In the genomic region with DNA sequence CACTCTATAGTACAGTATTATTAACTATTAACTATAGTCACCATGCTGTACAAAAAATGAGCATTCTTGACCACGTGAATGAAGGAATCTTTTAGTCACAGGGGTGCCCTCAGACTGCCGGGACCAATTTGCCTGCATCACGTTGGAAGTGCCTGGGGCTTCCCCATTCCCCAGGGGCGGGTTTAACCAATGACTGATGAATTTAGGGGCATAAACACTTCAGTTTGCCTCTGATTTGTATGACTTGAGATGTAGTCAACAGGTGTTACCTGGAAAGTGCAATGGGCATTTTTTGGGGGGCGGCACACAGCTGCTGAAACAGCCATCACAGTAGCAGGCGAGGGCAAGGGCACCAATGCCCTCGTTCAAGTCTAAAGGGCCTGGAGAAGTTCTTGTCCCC, we compare ENCODE assay signal across 19 cellular contexts. TPM values are rescaled to one million over a fixed set of nuclear protein-coding genes. Genes with fewer than 3 reads are reported as not detected.
A peak's percentile ranks its signal among the peaks of the same experiment; 100 is the strongest.
DNase-seq lines count a peak whose midpoint lies in the region; ATAC-seq and TF ChIP-seq lines count a peak whose summit lies in the region.
"Had no signal": no experiment of that assay in that cellular context is flagged by ENCODE, and none has a peak within 500 bp of the region (broad histone marks: within the 10 kb centered on the region; RNA-seq: fewer than 3 reads in every experiment).

No MANE protein-coding gene starts in this region.

- peak overlapping the region; percentile 42 for H3K4me3 ChIP-seq in OCI-LY3 (ENCODE audit: low read length)
- H3K4me3 ChIP-seq: BLaER1, GM23338 had no signal

- DNase-seq in activated B cell treated with CpG ODN at 0.5 μM for 24 hours (no peak), memory B cell (ENCODE audit: low spot score in 2 of 2) (no peak), omental fat pad (ENCODE audit: low spot score) (no peak)
- DNase-seq in stimulated activated CD4-positive, alpha-beta T cell treated with anti-CD3 and anti-CD28 coated beads, Interleukin-12 subunit alpha, Interleukin-12 subunit beta, amount 100 ng/mL, for 4 hours: no peak
- DNase-seq: 8988T; CD4-positive, alpha-beta memory T cell; DMS153; DMS79; GDM1; HCEC 1CT; HFFc6 had no signal

- no peaks in the 10 kb centered on the region for H3K36me3 Mint-ChIP-seq in activated B cell treated with CpG ODN at 0.5 μM for 24 hours (ENCODE audit: low read depth)
- H3K36me3 Mint-ChIP-seq in memory B cell: no peaks in the 10 kb centered on the region
- H3K36me3 Mint-ChIP-seq: CD14-positive monocyte; CD4-positive, alpha-beta memory T cell had no signal

- H3K4me1 ChIP-seq in OCI-LY3 (ENCODE audit: low read length): peaks cover 14% of the 10 kb centered on the region

- TF ChIP-seq CTCF in OCI-LY3 (IDR thresholded peaks at IDR 0.05; ENCODE audit: low read depth, low read length) (no peak), activated B cell treated with CpG ODN at 0.5 μM for 24 hours (IDR thresholded peaks at IDR 0.05) (no peak), omental fat pad (IDR thresholded peaks at IDR 0.05) (no peak)

- H3K9me3 Mint-ChIP-seq in activated B cell treated with CpG ODN at 0.5 μM for 24 hours (no peaks in the 10 kb centered on the region), memory B cell (no peaks in the 10 kb centered on the region)
- H3K9me3 Mint-ChIP-seq: CD14-positive monocyte; CD4-positive, alpha-beta memory T cell; GM23338; HFFc6 had no signal

- CTCF ChIA-PET in activated B cell treated with CpG ODN at 0.5 μM for 24 hours (lab: Charles Lee): interaction anchor here (1.4 kb wide), 1 partner anchor 19 kb away, joined by 5 read pairs; no protein-coding TSS in a partner anchor

- H3K4me2 ChIP-seq in OCI-LY3 (ENCODE audit: low read length): peak overlapping the region; percentile 70
- H3K4me2 ChIP-seq: BLaER1, GM23338 had no signal

- H3K4me1 Mint-ChIP-seq in activated B cell treated with CpG ODN at 0.5 μM for 24 hours (peaks cover 5% of the 10 kb centered on the region), memory B cell (peaks cover 4% of the 10 kb centered on the region)
- H3K4me1 Mint-ChIP-seq: CD14-positive monocyte; CD4-positive, alpha-beta memory T cell; GM23338 had no signal

- no peaks in the 10 kb centered on the region for H4K20me1 ChIP-seq in OCI-LY3 (ENCODE audit: insufficient read depth, low read length)
- H4K20me1 ChIP-seq: BLaER1 had no signal

- peaks cover 24% of the 10 kb centered on the region for H3K27me3 Mint-ChIP-seq in activated B cell treated with CpG ODN at 0.5 μM for 24 hours
- H3K27me3 Mint-ChIP-seq in memory B cell: peaks cover 14% of the 10 kb centered on the region

- H3K9me3 ChIP-seq in OCI-LY3 (ENCODE audit: insufficient read depth, low read length): no peaks in the 10 kb centered on the region
- H3K9me3 ChIP-seq: BLaER1 had no signal

- POLR2A ChIA-PET in activated B cell treated with CpG ODN at 0.5 μM for 24 hours (lab: Charles Lee): no interaction called here

- H3K27me3 ChIP-seq in OCI-LY3 (ENCODE audit: low read depth, low read length): no peaks in the 10 kb centered on the region
- H3K27me3 ChIP-seq: BLaER1 had no signal

- H3K36me3 ChIP-seq in OCI-LY3 (replicated peaks; ENCODE audit: low read depth, low read length): no peaks in the 10 kb centered on the region
- H3K36me3 ChIP-seq: BLaER1 had no signal

- H2AFZ ChIP-seq in OCI-LY3 (ENCODE audit: low read depth, low read length): peak overlapping the region; percentile 63; the same call in 1 of the 2 replicates

- H3K27ac ChIP-seq in OCI-LY3 (ENCODE audit: low read length): no peak overlapping the region
- H3K27ac ChIP-seq: BLaER1 had no signal

- ATAC-seq in activated B cell treated with CpG ODN at 0.5 μM for 24 hours (ENCODE audit: low read depth) (peak; percentile 40), memory B cell (ENCODE audit: low read depth) (peak; percentile 52), HG03280 (IDR thresholded peaks at IDR 0.05; ENCODE audit: unreplicated experiment) (no peak), GM19023 (IDR thresholded peaks at IDR 0.05; ENCODE audit: unreplicated experiment) (no peak), omental fat pad (ENCODE audit: low FRiP score) (no peak)
- ATAC-seq: GM23338 had no signal

- H3K9ac ChIP-seq in OCI-LY3 (ENCODE audit: low read length): no peak overlapping the region
- H3K9ac ChIP-seq: BLaER1 had no signal

- no peak overlapping the region for H3K4me3 Mint-ChIP-seq in activated B cell treated with CpG ODN at 0.5 μM for 24 hours
- no peak overlapping the region for H3K4me3 Mint-ChIP-seq in memory B cell
- H3K4me3 Mint-ChIP-seq: CD4-positive, alpha-beta memory T cell; GM23338; HFFc6 had no signal

- no peaks in the 10 kb centered on the region for H3K79me2 ChIP-seq in OCI-LY3 (ENCODE audit: low read length)

- no peak overlapping the region for H3K27ac Mint-ChIP-seq in activated B cell treated with CpG ODN at 0.5 μM for 24 hours
- no peak overlapping the region for H3K27ac Mint-ChIP-seq in memory B cell
- H3K27ac Mint-ChIP-seq: CD14-positive monocyte; CD4-positive, alpha-beta memory T cell; GM23338; HFFc6 had no signal

- intact Hi-C loops in activated B cell treated with CpG ODN at 0.5 μM for 24 hours (cut with micrococcal nuclease): no loop called here

RNA-seq across cellular contexts. Expression of a gene that starts 8.7 kb away (rescaled TPM):
- total RNA-seq in activated B cell treated with CpG ODN at 0.5 μM for 24 hours: not detected in 2 replicates
- not detected for total RNA-seq in omental fat pad
- total RNA-seq: A673; CD4-positive, alpha-beta memory T cell; Daoy had no signal

RNA-seq across cellular contexts. Expression of a gene that starts 20.2 kb away (rescaled TPM):
- total RNA-seq in activated B cell treated with CpG ODN at 0.5 μM for 24 hours: not detected in 2 replicates
- not detected for total RNA-seq in omental fat pad
- total RNA-seq: A673; CD4-positive, alpha-beta memory T cell; Daoy; GM23338; HFFc6 had no signal

RNA-seq across cellular contexts. Expression of a gene that starts 41.9 kb away (rescaled TPM):
- total RNA-seq in activated B cell treated with CpG ODN at 0.5 μM for 24 hours (1.0 and 1.2 TPM in 2 replicates), omental fat pad (1 to 10 TPM in 1 of 4 donors, under 1 TPM in 3; 0.37 to 1.6 (median 0.77) TPM)

RNA-seq across cellular contexts. Expression of a gene that starts 52.3 kb away (rescaled TPM):
- total RNA-seq in activated B cell treated with CpG ODN at 0.5 μM for 24 hours (23.0 and 24.6 TPM in 2 replicates), omental fat pad (10 to 100 TPM; 17.3 to 37.0 (median 26.8) TPM)

RNA-seq across cellular contexts. Expression of a gene that starts 55.1 kb away (rescaled TPM):
- total RNA-seq in activated B cell treated with CpG ODN at 0.5 μM for 24 hours (not detected in 2 replicates), omental fat pad (1 to 10 TPM; 1.3 to 4.5 (median 3.2) TPM)

Comparison
In these comparisons a context has a peak if more than half of its experiments do, and no peak if none do; other contexts are left out.
1. ATAC-seq: peak in activated B cell treated with CpG ODN at 0.5 μM for 24 hours (single experiment) and memory B cell (single experiment); none in HG03280 (single experiment), GM19023 (single experiment) and omental fat pad (single experiment).